8 cellular contexts compared by ENCODE assay signal in genomic region chr9:33816327-33817252, GRCh38. TPM values are rescaled to one million over a fixed set of nuclear protein-coding genes. Genes with fewer than 3 reads are reported as not detected.
DNase-seq lines count a peak whose midpoint lies in the region; ATAC-seq and TF ChIP-seq lines count a peak whose summit lies in the region.

UBE2R2 (plus strand) TSS chr9:33817160; CDS start chr9:33817758, 598 bp downstream.

- TF ChIP-seq CTCF in GM13977 (IDR thresholded peaks at IDR 0.05; ENCODE audit: extremely low read depth, insufficient read depth, missing control alignments) (no peak), heart right ventricle (IDR thresholded peaks at IDR 0.05) (no peak), progenitor cell of endocrine pancreas (IDR thresholded peaks at IDR 0.05; ENCODE audit: unreplicated experiment) (no peak), upper lobe of right lung (IDR thresholded peaks at IDR 0.05) (no peak)

- H3K27ac Mint-ChIP-seq in progenitor cell of endocrine pancreas: peak within 1 kb of the TSS; percentile 97

- no peaks in the 10 kb centered on the region for H3K9me3 ChIP-seq in heart right ventricle
- H3K9me3 ChIP-seq in upper lobe of right lung: no peaks in the 10 kb centered on the region

- peaks cover 2% of the 10 kb centered on the region for H3K36me3 Mint-ChIP-seq in progenitor cell of endocrine pancreas (ENCODE audit: insufficient read depth)

- ATAC-seq in HG02884 (IDR thresholded peaks at IDR 0.05; ENCODE audit: unreplicated experiment): peak; percentile 49
- peak; percentile 89 to 94 (median 92) for ATAC-seq in heart right ventricle
- peak; percentile 93 for ATAC-seq in upper lobe of right lung

- no peaks in the 10 kb centered on the region for H3K27me3 ChIP-seq in heart right ventricle
- H3K27me3 ChIP-seq in upper lobe of right lung: no peaks in the 10 kb centered on the region

- in situ Hi-C loops in GM13977 (cut with MboI; ENCODE audit: low pct_unique_long_range_greater_than_20kb, low sequenced_read_pairs, unreplicated experiment): no loop called here

- peak within 1 kb of the TSS; percentile 88 for H3K4me3 Mint-ChIP-seq in progenitor cell of endocrine pancreas (ENCODE audit: low read depth)

- peak within 1 kb of the TSS; percentile 65 to 96 (median 90) for H3K4me3 ChIP-seq in heart right ventricle
- H3K4me3 ChIP-seq in upper lobe of right lung: peak within 1 kb of the TSS; percentile 84

- peaks cover 0 to 3% (median 0%) of the 10 kb centered on the region in 9 donors for H3K36me3 ChIP-seq in heart right ventricle
- no peaks in the 10 kb centered on the region for H3K36me3 ChIP-seq in upper lobe of right lung

- peaks cover 6 to 63% (median 51%) of the 10 kb centered on the region in 9 donors for H3K4me1 ChIP-seq in heart right ventricle
- peaks cover 53% of the 10 kb centered on the region for H3K4me1 ChIP-seq in upper lobe of right lung

- H3K9me3 Mint-ChIP-seq in progenitor cell of endocrine pancreas (ENCODE audit: low read depth): no peaks in the 10 kb centered on the region

- H3K27ac ChIP-seq in heart right ventricle: peak within 1 kb of the TSS; percentile 98 to 100 (median 99)
- H3K27ac ChIP-seq in upper lobe of right lung: peak within 1 kb of the TSS; percentile 97

- 2 to 5% methylated on average over 30 to 57 of the region's 66 CpGs for WGBS in heart right ventricle, 2 donors

- H3K4me1 Mint-ChIP-seq in progenitor cell of endocrine pancreas (ENCODE audit: low read depth): peaks cover 26% of the 10 kb centered on the region

- no peaks in the 10 kb centered on the region for H3K27me3 Mint-ChIP-seq in progenitor cell of endocrine pancreas

- intact Hi-C loops in T-helper 1 cell treated with Interleukin-12 subunit alpha and Interleukin-12 subunit beta and Interleukin-4 antibody, amounts not matched to agents 30 ng/mL and 1 ng/mL, for 36 hours (cut with micrococcal nuclease): loop anchor here (1.0 to 10.0 kb wide), 17 partner anchors 20 to 1998 kb away; partner anchors contain the start of genes B4GALT1, DCAF12, DNAI1 and DNAJA1
- intact Hi-C loops in heart right ventricle (cut with DNase I) (loop anchor here in 9 of 10 donors (2.0 to 10.0 kb wide), 10 partner anchors 36 to 438 kb away; no protein-coding TSS in a partner anchor), upper lobe of right lung (cut with DNase I) (no loop called here)

- peak; percentile 98 for DNase-seq in GM13977 (ENCODE audit: low spot score)
- peak; percentile 89 for DNase-seq in NCI-H1694 (lab: John Stamatoyannopoulos, UW)
- DNase-seq in amniotic epithelial cell (ENCODE audit: low read depth): peak; percentile 85
- peak; percentile 94 for DNase-seq in heart right ventricle
- peak; percentile 78 for DNase-seq in progenitor cell of endocrine pancreas (ENCODE audit: low spot score, unreplicated experiment)
- peak; percentile 96 for DNase-seq in upper lobe of right lung

RNA-seq across cellular contexts. Expression of gene UBE2R2, which starts in this region (rescaled TPM):
- 34.5 TPM in 2 replicates for total RNA-seq in T-helper 1 cell treated with Interleukin-12 subunit alpha and Interleukin-12 subunit beta and Interleukin-4 antibody, amounts not matched to agents 30 ng/mL and 1 ng/mL, for 36 hours
- total RNA-seq in heart right ventricle: 10 to 100 TPM; 38.8 to 47.9 (median 41.5) TPM
- 10 to 100 TPM; 15.8 to 21.6 TPM for polyA plus RNA-seq in heart right ventricle
- total RNA-seq in progenitor cell of endocrine pancreas: 72.0 and 72.8 TPM in 2 replicates
- total RNA-seq in upper lobe of right lung: 36.7 TPM

Comparison
In these comparisons a context has a peak if more than half of its experiments do, and no peak if none do; other contexts are left out.
1. Peak in every context shown above with its lines: DNase-seq, ATAC-seq, H3K4me3 ChIP-seq and H3K27ac ChIP-seq.